In genomic region chr17:49705254-49705653, GRCh38 we compare ENCODE assay signal across 17 cellular contexts. TPM values are rescaled to one million over a fixed set of nuclear protein-coding genes. Genes with fewer than 3 reads are reported as not detected.
A peak's percentile ranks its signal among the peaks of the same experiment; 100 is the strongest.
DNase-seq lines count a peak whose midpoint lies in the region; ATAC-seq and TF ChIP-seq lines count a peak whose summit lies in the region.
"Had no signal": no experiment of that assay in that cellular context is flagged by ENCODE, and none has a peak within 500 bp of the region (broad histone marks: within the 10 kb centered on the region; RNA-seq: fewer than 3 reads in every experiment).

No MANE protein-coding gene starts in this region.

- no peak for ATAC-seq in activated naive CD8-positive, alpha-beta T cell treated with anti-CD3 and anti-CD28 coated beads, Interleukin-2, amount 10 ng/mL, durations not matched to agents 7 days and 5 days (ENCODE audit: low read depth)
- no peak for ATAC-seq in natural killer cell treated with Interleukin-12 subunit alpha and Interleukin-12 subunit beta and Interleukin-15 and Interleukin-18, amount 100 ng/mL, for 72 hours
- ATAC-seq in HG03571 (IDR thresholded peaks at IDR 0.05; ENCODE audit: unreplicated experiment), result no peak
- no peak for ATAC-seq in SK-N-SH treated with all-trans-retinoic acid at 6 μM for 48 hours
- ATAC-seq: gastrocnemius medialis, left lung had no signal

- CTCF ChIA-PET in Caco-2 (lab: Charles Lee), result interaction anchor here (2.2 to 2.8 kb wide), 3 partner anchors 10 to 137 kb away, joined by 7 to 19 read pairs (median 19); no protein-coding TSS in a partner anchor

- H3K27ac Mint-ChIP-seq in T-helper 1 cell treated with Interleukin-12 subunit alpha and Interleukin-12 subunit beta and Interleukin-4 antibody, amounts not matched to agents 30 μg/mL and 1 μg/mL, for 36 hours, result peak overlapping the region; percentile 52
- no peak overlapping the region for H3K27ac Mint-ChIP-seq in Caco-2 (ENCODE audit: unreplicated experiment)
- H3K27ac Mint-ChIP-seq in activated naive CD8-positive, alpha-beta T cell treated with anti-CD3 and anti-CD28 coated beads, Interleukin-2, amount 10 ng/mL, durations not matched to agents 7 days and 5 days, result no peak overlapping the region
- H3K27ac Mint-ChIP-seq in natural killer cell treated with Interleukin-12 subunit alpha and Interleukin-12 subunit beta and Interleukin-15 and Interleukin-18, amount 100 ng/mL, for 72 hours, result peak overlapping the region in 1 of 2 donors; percentile 96
- H3K27ac Mint-ChIP-seq: dendritic cell treated with granulocyte-macrophage colony-stimulating factor and Interleukin-4, amounts not matched to agents 40 ng/mL and 50 ng/mL, for 4 days had no signal

- DNase-seq in T-helper 1 cell (no peak), Caco-2 (no peak), AG20443 (ENCODE audit: low spot score) (no peak)
- DNase-seq in activated naive CD8-positive, alpha-beta T cell treated with anti-CD3 and anti-CD28 coated beads, Interleukin-2, amount 10 ng/mL, durations not matched to agents 7 days and 5 days, result no peak
- no peak for DNase-seq in natural killer cell treated with Interleukin-12 subunit alpha and Interleukin-12 subunit beta and Interleukin-15 and Interleukin-18, amount 100 ng/mL, for 72 hours (ENCODE audit: low spot score)
- DNase-seq: activated CD4-positive, alpha-beta T cell treated with anti-CD3 and anti-CD28 coated beads, Interleukin-2, amount 50 U/mL, for 1 hour; gastrocnemius medialis; IMR-90; left lung; NCI-H2081; NCI-H526 treated with DMSO at 0.1 percent for 48 hours; stimulated activated naive CD4-positive, alpha-beta T cell; upper lobe of left lung had no signal

- peaks cover 8% of the 10 kb centered on the region for H3K4me1 ChIP-seq in Caco-2

- POLR2A ChIA-PET in Caco-2 (lab: Charles Lee), result no interaction called here
- POLR2A ChIA-PET in activated naive CD8-positive, alpha-beta T cell treated with anti-CD3 and anti-CD28 coated beads, Interleukin-2, amount 10 ng/mL, durations not matched to agents 7 days and 5 days (lab: Charles Lee), result interaction anchor here (0.5 to 1.2 kb wide), 2 partner anchors 28 to 69 kb away, joined by 3 to 5 read pairs; no protein-coding TSS in a partner anchor

- peaks cover 20% of the 10 kb centered on the region for H3K36me3 ChIP-seq in Caco-2 (ENCODE audit: control insufficient read depth, insufficient read depth, low read length)

- BruUV-seq in Caco-2 (replicated peaks; lab: Mats Ljungman, UMichigan), result no TSS peak

- H3K36me3 Mint-ChIP-seq in T-helper 1 cell treated with Interleukin-12 subunit alpha and Interleukin-12 subunit beta and Interleukin-4 antibody, amounts not matched to agents 30 μg/mL and 1 μg/mL, for 36 hours (ENCODE audit: low read depth), result peaks cover 39% of the 10 kb centered on the region
- peaks cover 75% of the 10 kb centered on the region for H3K36me3 Mint-ChIP-seq in Caco-2 (ENCODE audit: insufficient read depth, unreplicated experiment)
- peaks cover 5% of the 10 kb centered on the region for H3K36me3 Mint-ChIP-seq in activated naive CD8-positive, alpha-beta T cell treated with anti-CD3 and anti-CD28 coated beads, Interleukin-2, amount 10 ng/mL, durations not matched to agents 7 days and 5 days
- peaks cover 22% of the 10 kb centered on the region for H3K36me3 Mint-ChIP-seq in natural killer cell treated with Interleukin-12 subunit alpha and Interleukin-12 subunit beta and Interleukin-15 and Interleukin-18, amount 100 ng/mL, for 72 hours

- intact Hi-C loops in Caco-2 (cut with micrococcal nuclease; ENCODE audit: unreplicated experiment), result no loop called here

- H3K9me3 Mint-ChIP-seq in T-helper 1 cell treated with Interleukin-12 subunit alpha and Interleukin-12 subunit beta and Interleukin-4 antibody, amounts not matched to agents 30 μg/mL and 1 μg/mL, for 36 hours, result no peaks in the 10 kb centered on the region
- H3K9me3 Mint-ChIP-seq in Caco-2 (ENCODE audit: unreplicated experiment), result no peaks in the 10 kb centered on the region
- no peaks in the 10 kb centered on the region for H3K9me3 Mint-ChIP-seq in activated naive CD8-positive, alpha-beta T cell treated with anti-CD3 and anti-CD28 coated beads, Interleukin-2, amount 10 ng/mL, durations not matched to agents 7 days and 5 days
- H3K9me3 Mint-ChIP-seq in natural killer cell treated with Interleukin-12 subunit alpha and Interleukin-12 subunit beta and Interleukin-15 and Interleukin-18, amount 100 ng/mL, for 72 hours, result no peaks in the 10 kb centered on the region
- H3K9me3 Mint-ChIP-seq: dendritic cell treated with granulocyte-macrophage colony-stimulating factor and Interleukin-4, amounts not matched to agents 40 ng/mL and 50 ng/mL, for 4 days had no signal

- H3K4me1 Mint-ChIP-seq in T-helper 1 cell treated with Interleukin-12 subunit alpha and Interleukin-12 subunit beta and Interleukin-4 antibody, amounts not matched to agents 30 μg/mL and 1 μg/mL, for 36 hours (ENCODE audit: low read depth), result peaks cover 30% of the 10 kb centered on the region
- peaks cover 28% of the 10 kb centered on the region for H3K4me1 Mint-ChIP-seq in Caco-2 (ENCODE audit: low read depth, unreplicated experiment)
- H3K4me1 Mint-ChIP-seq in activated naive CD8-positive, alpha-beta T cell treated with anti-CD3 and anti-CD28 coated beads, Interleukin-2, amount 10 ng/mL, durations not matched to agents 7 days and 5 days, result peaks cover 36% of the 10 kb centered on the region
- peaks cover 41 to 49% of the 10 kb centered on the region in 2 donors for H3K4me1 Mint-ChIP-seq in natural killer cell treated with Interleukin-12 subunit alpha and Interleukin-12 subunit beta and Interleukin-15 and Interleukin-18, amount 100 ng/mL, for 72 hours (ENCODE audit: low read depth in 2 of 2)

- no peaks in the 10 kb centered on the region for H3K27me3 Mint-ChIP-seq in T-helper 1 cell treated with Interleukin-12 subunit alpha and Interleukin-12 subunit beta and Interleukin-4 antibody, amounts not matched to agents 30 μg/mL and 1 μg/mL, for 36 hours (ENCODE audit: low read depth)
- no peaks in the 10 kb centered on the region for H3K27me3 Mint-ChIP-seq in Caco-2 (ENCODE audit: insufficient read depth, unreplicated experiment)
- H3K27me3 Mint-ChIP-seq in activated naive CD8-positive, alpha-beta T cell treated with anti-CD3 and anti-CD28 coated beads, Interleukin-2, amount 10 ng/mL, durations not matched to agents 7 days and 5 days, result no peaks in the 10 kb centered on the region
- no peaks in the 10 kb centered on the region for H3K27me3 Mint-ChIP-seq in natural killer cell treated with Interleukin-12 subunit alpha and Interleukin-12 subunit beta and Interleukin-15 and Interleukin-18, amount 100 ng/mL, for 72 hours
- H3K27me3 Mint-ChIP-seq: dendritic cell treated with granulocyte-macrophage colony-stimulating factor and Interleukin-4, amounts not matched to agents 40 ng/mL and 50 ng/mL, for 4 days had no signal

- no peaks in the 10 kb centered on the region for H3K27me3 ChIP-seq in Caco-2 (replicated peaks; ENCODE audit: control insufficient read depth, insufficient read depth, low read length)
- H3K27me3 ChIP-seq: gastrocnemius medialis, left lung, upper lobe of left lung had no signal

- H3K4me3 ChIP-seq in Caco-2 (ENCODE audit: low read depth, low read length), result no peak overlapping the region
- H3K4me3 ChIP-seq: gastrocnemius medialis, left lung, upper lobe of left lung had no signal

- no peak for TF ChIP-seq CTCF in Caco-2 (IDR thresholded peaks at IDR 0.05; ENCODE audit: insufficient read depth in 1 of 2, low read depth in 1 of 2, low read length in 1 of 2, severe bottlenecking in 1 of 2, unreplicated experiment in 1 of 2)

- peak overlapping the region; percentile 43 for H3K4me3 Mint-ChIP-seq in T-helper 1 cell treated with Interleukin-12 subunit alpha and Interleukin-12 subunit beta and Interleukin-4 antibody, amounts not matched to agents 30 μg/mL and 1 μg/mL, for 36 hours
- peak overlapping the region; percentile 89 for H3K4me3 Mint-ChIP-seq in Caco-2 (ENCODE audit: unreplicated experiment)
- H3K4me3 Mint-ChIP-seq in activated naive CD8-positive, alpha-beta T cell treated with anti-CD3 and anti-CD28 coated beads, Interleukin-2, amount 10 ng/mL, durations not matched to agents 7 days and 5 days, result peak overlapping the region; percentile 2
- peak overlapping the region; percentile 97 for H3K4me3 Mint-ChIP-seq in natural killer cell treated with Interleukin-12 subunit alpha and Interleukin-12 subunit beta and Interleukin-15 and Interleukin-18, amount 100 ng/mL, for 72 hours
- H3K4me3 Mint-ChIP-seq: dendritic cell treated with granulocyte-macrophage colony-stimulating factor and Interleukin-4, amounts not matched to agents 40 ng/mL and 50 ng/mL, for 4 days had no signal

- no peaks in the 10 kb centered on the region for H3K9me3 ChIP-seq in Caco-2
- H3K9me3 ChIP-seq: gastrocnemius medialis, left lung, upper lobe of left lung had no signal

TF ChIP-seq in SK-N-SH treated with all-trans-retinoic acid at 6 μM for 48 hours, 23 proteins besides CTCF, POLR2A, EP300 and RAD21 (continues in another document):
- TF ChIP-seq TOX (CRISPR knock-in tag; IDR thresholded peaks at IDR 0.05; ENCODE audit: borderline replicate concordance) (no peak), RARB (CRISPR knock-in tag; IDR thresholded peaks at IDR 0.05) (no peak)

RNA-seq across cellular contexts. Expression of gene SLC35B1, which starts 2.5 kb away (rescaled TPM):
- 228 and 232 TPM in 2 replicates for total RNA-seq in Caco-2 (2022)
- total RNA-seq in activated naive CD8-positive, alpha-beta T cell treated with anti-CD3 and anti-CD28 coated beads, Interleukin-2, amount 10 ng/mL, durations not matched to agents 7 days and 5 days, result 10 to 100 TPM; 45.9 to 48.5 TPM
- total RNA-seq in natural killer cell treated with Interleukin-12 subunit alpha and Interleukin-12 subunit beta and Interleukin-15 and Interleukin-18, amount 100 ng/mL, for 72 hours, result 100 to 1,000 TPM in 1 of 2 donors, 10 to 100 TPM in 1; 90.9 to 115 TPM

RNA-seq across cellular contexts. Expression of gene SPOP, which starts 27.4 kb away (rescaled TPM):
- total RNA-seq in Caco-2 (2022), result 70.2 and 78.4 TPM in 2 replicates
- total RNA-seq in activated naive CD8-positive, alpha-beta T cell treated with anti-CD3 and anti-CD28 coated beads, Interleukin-2, amount 10 ng/mL, durations not matched to agents 7 days and 5 days, result 10 to 100 TPM; 49.6 to 60.6 TPM
- total RNA-seq in natural killer cell treated with Interleukin-12 subunit alpha and Interleukin-12 subunit beta and Interleukin-15 and Interleukin-18, amount 100 ng/mL, for 72 hours, result 10 to 100 TPM; 59.3 to 87.7 TPM

RNA-seq across cellular contexts. Expression of gene FAM117A, which starts 58.7 kb away (rescaled TPM):
- total RNA-seq in Caco-2 (2022), result 36.8 and 41.5 TPM in 2 replicates
- 10 to 100 TPM; 47.0 to 57.2 TPM for total RNA-seq in activated naive CD8-positive, alpha-beta T cell treated with anti-CD3 and anti-CD28 coated beads, Interleukin-2, amount 10 ng/mL, durations not matched to agents 7 days and 5 days
- total RNA-seq in natural killer cell treated with Interleukin-12 subunit alpha and Interleukin-12 subunit beta and Interleukin-15 and Interleukin-18, amount 100 ng/mL, for 72 hours, result 10 to 100 TPM; 22.4 to 36.4 TPM

Comparison
In these comparisons a context has a peak if more than half of its experiments do, and no peak if none do; other contexts are left out.
1. H3K4me3 Mint-ChIP-seq: peak in every context shown above with its lines; median percentile 97 in natural killer cell treated with Interleukin-12 subunit alpha and Interleukin-12 subunit beta and Interleukin-15 and Interleukin-18, amount 100 ng/mL, for 72 hours; 89 in Caco-2; 43 in T-helper 1 cell treated with Interleukin-12 subunit alpha and Interleukin-12 subunit beta and Interleukin-4 antibody, amounts not matched to agents 30 μg/mL and 1 μg/mL, for 36 hours; 2 in activated naive CD8-positive, alpha-beta T cell treated with anti-CD3 and anti-CD28 coated beads, Interleukin-2, amount 10 ng/mL, durations not matched to agents 7 days and 5 days.